ENCODE assay signal across 13 cellular contexts in the genomic region with DNA sequence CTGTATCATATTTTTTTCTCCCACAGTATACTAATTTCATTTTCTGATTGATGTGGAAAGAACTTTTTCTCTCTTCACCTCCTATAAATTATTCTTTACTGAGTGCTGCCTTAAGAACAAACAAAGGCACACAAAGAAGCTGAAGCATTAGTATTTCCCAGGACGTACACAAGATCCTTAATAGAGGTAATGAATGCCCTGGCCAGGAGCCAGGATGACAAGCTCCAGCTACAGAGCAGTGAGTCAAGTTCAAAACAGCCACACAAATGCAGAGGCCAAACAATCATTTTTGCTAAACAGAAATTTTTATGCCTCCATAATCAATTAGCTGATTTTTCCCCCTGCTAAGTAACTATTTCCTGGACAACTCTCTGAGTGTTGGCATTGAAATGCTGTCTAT.
DNase-seq lines count a peak whose midpoint lies in the region; ATAC-seq, FAIRE-seq and TF ChIP-seq lines count a peak whose summit lies in the region.
"Had no signal": no experiment of that assay in that cellular context is flagged by ENCODE, and none has a peak within 500 bp of the region (broad histone marks: within the 10 kb centered on the region; RNA-seq: fewer than 3 reads in every experiment).

No MANE protein-coding gene starts in this region.

- H3K27me3 Mint-ChIP-seq in nephron progenitor cell (ENCODE audit: low read depth, poor library complexity) = no peaks in the 10 kb centered on the region
- H3K27me3 Mint-ChIP-seq: activated CD4-positive, alpha-beta memory T cell treated with anti-CD3 and anti-CD28 coated beads for 36 hours; central memory CD8-positive, alpha-beta T cell; stimulated activated naive CD8-positive, alpha-beta T cell treated with anti-CD3 and anti-CD28 coated beads, Interleukin-15, Interleukin-2, amounts not matched to agents 100 ng/mL and 50 ng/mL, for 24 hours had no signal

- FAIRE-seq in urothelium cell line (lab: Jason Lieb, UNC) (no peak), GM19239 (lab: Jason Lieb, UNC) (no peak)
- FAIRE-seq: GM12878, HTR-8/SVneo had no signal

- H3K4me1 Mint-ChIP-seq in nephron progenitor cell = peaks cover 3% of the 10 kb centered on the region
- H3K4me1 Mint-ChIP-seq: central memory CD8-positive, alpha-beta T cell had no signal

- no peaks in the 10 kb centered on the region for H3K9me3 ChIP-seq in right atrium auricular region

- intact Hi-C loops in Right ventricle myocardium superior (cut with DNase I) = no loop called here

- H3K36me3 Mint-ChIP-seq in nephron progenitor cell (ENCODE audit: low read depth) = no peaks in the 10 kb centered on the region
- H3K36me3 Mint-ChIP-seq: activated CD4-positive, alpha-beta memory T cell treated with anti-CD3 and anti-CD28 coated beads for 36 hours had no signal

- H3K4me3 Mint-ChIP-seq in nephron progenitor cell = no peak overlapping the region
- H3K4me3 Mint-ChIP-seq: activated CD4-positive, alpha-beta memory T cell treated with anti-CD3 and anti-CD28 coated beads for 36 hours; central memory CD8-positive, alpha-beta T cell; stimulated activated naive CD8-positive, alpha-beta T cell treated with anti-CD3 and anti-CD28 coated beads, Interleukin-15, Interleukin-2, amounts not matched to agents 100 ng/mL and 50 ng/mL, for 24 hours had no signal

- no peaks in the 10 kb centered on the region for H3K36me3 ChIP-seq in right atrium auricular region

- no peak for ATAC-seq in Right ventricle myocardium superior (ENCODE audit: poor library complexity)
- peak; percentile 83 for ATAC-seq in foreskin keratinocyte
- ATAC-seq: GM12878 had no signal

- TF ChIP-seq CTCF in right atrium auricular region (IDR thresholded peaks at IDR 0.05) (no peak), foreskin keratinocyte (conservative IDR thresholded peaks at IDR 0.05) (no peak), nephron progenitor cell (IDR thresholded peaks at IDR 0.05) (no peak)

- H3K27ac ChIP-seq in right atrium auricular region (no peak overlapping the region), foreskin keratinocyte (no peak overlapping the region)

- DNase-seq in Right ventricle myocardium superior = peak; percentile 39
- DNase-seq in right atrium auricular region (ENCODE audit: low spot score) = no peak
- DNase-seq in NCI-H774 (lab: John Stamatoyannopoulos, UW) = peak; percentile 88
- peak; percentile 45 to 79 for DNase-seq in foreskin keratinocyte
- DNase-seq in urothelium cell line (ENCODE audit: low spot score) = peak; percentile 17
- DNase-seq in nephron progenitor cell = no peak
- no peak for DNase-seq in activated T-cell treated with anti-CD3 and anti-CD28 coated beads, Interleukin-2, amount 50 U/mL, for 1 hour
- DNase-seq in GM19239 (ENCODE audit: insufficient read length, low spot score) = no peak
- DNase-seq: activated CD4-positive, alpha-beta memory T cell treated with anti-CD3 and anti-CD28 coated beads for 36 hours had no signal

- no peak overlapping the region for H3K27ac Mint-ChIP-seq in nephron progenitor cell
- H3K27ac Mint-ChIP-seq: activated CD4-positive, alpha-beta memory T cell treated with anti-CD3 and anti-CD28 coated beads for 36 hours; stimulated activated naive CD8-positive, alpha-beta T cell treated with anti-CD3 and anti-CD28 coated beads, Interleukin-15, Interleukin-2, amounts not matched to agents 100 ng/mL and 50 ng/mL, for 24 hours had no signal

- no peak overlapping the region for H3K4me3 ChIP-seq in right atrium auricular region
- H3K4me3 ChIP-seq: GM12878 had no signal

- H3K9me3 Mint-ChIP-seq in nephron progenitor cell = no peaks in the 10 kb centered on the region
- H3K9me3 Mint-ChIP-seq: activated CD4-positive, alpha-beta memory T cell treated with anti-CD3 and anti-CD28 coated beads for 36 hours had no signal

- H3K27me3 ChIP-seq in right atrium auricular region = no peaks in the 10 kb centered on the region
- H3K27me3 ChIP-seq in foreskin keratinocyte = no peaks in the 10 kb centered on the region

- H3K4me1 ChIP-seq in right atrium auricular region = no peaks in the 10 kb centered on the region
- no peaks in the 10 kb centered on the region for H3K4me1 ChIP-seq in foreskin keratinocyte

Comparison
In these comparisons a context has a peak if more than half of its experiments do, and no peak if none do; other contexts are left out.
1. DNase-seq: peak in Right ventricle myocardium superior (single experiment), NCI-H774 (single experiment), foreskin keratinocyte (2 of 2) and urothelium cell line (single experiment); none in right atrium auricular region (single experiment), nephron progenitor cell (single experiment), activated T-cell treated with anti-CD3 and anti-CD28 coated beads, Interleukin-2, amount 50 U/mL, for 1 hour (single experiment) and GM19239 (single experiment).